23 cellular contexts compared by ENCODE assay signal in genomic region chr15:95439812-95440380, GRCh38.
A peak's percentile ranks its signal among the peaks of the same experiment; 100 is the strongest.
DNase-seq lines count a peak whose midpoint lies in the region; ATAC-seq and TF ChIP-seq lines count a peak whose summit lies in the region.
"Had no signal": no experiment of that assay in that cellular context is flagged by ENCODE, and none has a peak within 500 bp of the region (broad histone marks: within the 10 kb centered on the region; RNA-seq: fewer than 3 reads in every experiment).

No MANE protein-coding gene starts in this region.

- no peak overlapping the region for H3K9ac ChIP-seq in stomach smooth muscle (ENCODE audit: low read length in 2 of 2)
- H3K9ac ChIP-seq: SK-N-SH had no signal

- ATAC-seq in Right ventricle myocardium superior (ENCODE audit: poor library complexity): no peak
- ATAC-seq in lower lobe of right lung: no peak
- ATAC-seq in GM18873 (IDR thresholded peaks at IDR 0.05; ENCODE audit: low FRiP score, unreplicated experiment): no peak
- ATAC-seq: activated CD8-positive, alpha-beta memory T cell treated with anti-CD3 and anti-CD28 coated beads, Interleukin-2, amount 10 ng/mL, durations not matched to agents 7 days and 5 days; activated T-cell treated with anti-CD3 and anti-CD28 coated beads, Interleukin-2, amount 50 U/mL, for 72 hours had no signal

- intact Hi-C loops in Right ventricle myocardium superior (cut with DNase I): no loop called here
- intact Hi-C loops in lower lobe of right lung (cut with DNase I): no loop called here

- in situ Hi-C loops in astrocyte of the cerebellum (cut with HindIII; ENCODE audit: low sequenced_read_pairs): no loop called here

- H3K4me1 ChIP-seq in cardiac muscle cell (ENCODE audit: low read depth) (peaks cover 17% of the 10 kb centered on the region), lower lobe of right lung (peaks cover 6% of the 10 kb centered on the region), stomach smooth muscle (ENCODE audit: control insufficient read depth, insufficient read depth, low read length) (peaks cover 5% of the 10 kb centered on the region)

- TF ChIP-seq CTCF in cardiac muscle cell (IDR thresholded peaks at IDR 0.05; ENCODE audit: low read depth, low read length) (no peak), astrocyte of the cerebellum (IDR thresholded peaks at IDR 0.05; ENCODE audit: low read depth, low read length, missing control alignments) (no peak), lower lobe of right lung (IDR thresholded peaks at IDR 0.05) (no peak)

- DNase-seq in cardiac muscle cell (ENCODE audit: low read depth in 1 of 2, low spot score in 1 of 2) (peak in 1 of 2 donors; percentile 21), Right ventricle myocardium superior (no peak), astrocyte of the cerebellum (ENCODE audit: low read depth) (peak; percentile 3), lower lobe of right lung (no peak), SKM-1 (lab: John Stamatoyannopoulos, UW; ENCODE audit: unreplicated experiment) (no peak)
- no peak for DNase-seq in activated naive CD4-positive, alpha-beta T cell treated with anti-CD3 and anti-CD28 coated beads, Interleukin-2, amount 50 U/mL, for 16 hours
- DNase-seq: 8988T; activated CD4-positive, alpha-beta T cell treated with anti-CD3 and anti-CD28 coated beads, Interleukin-2, amount 10 ng/mL, durations not matched to agents 24 days and 14 days; activated CD8-positive, alpha-beta memory T cell treated with anti-CD3 and anti-CD28 coated beads, Interleukin-2, amount 10 ng/mL, durations not matched to agents 7 days and 5 days; activated naive CD4-positive, alpha-beta T cell treated with anti-CD3 and anti-CD28 coated beads, Interleukin-2, amount 10 ng/mL, durations not matched to agents 7 days and 5 days; activated T-cell treated with anti-CD3 and anti-CD28 coated beads, Interleukin-2, amount 50 U/mL, for 72 hours; aorta; CD4-positive, alpha-beta T cell; hypothalamus; NCI-H1105; NCI-H2029; NCI-H2227 treated with DMSO at 0.1 percent for 48 hours; NCI-H748 treated with DMSO at 0.1 percent for 48 hours; SK-N-SH had no signal

- H3K4me3 ChIP-seq in cardiac muscle cell (no peak overlapping the region), astrocyte of the cerebellum (ENCODE audit: low read depth, low read length) (no peak overlapping the region), lower lobe of right lung (no peak overlapping the region), stomach smooth muscle (ENCODE audit: low read length in 2 of 2) (no peak overlapping the region)

- no peaks in the 10 kb centered on the region for H3K9me3 ChIP-seq in cardiac muscle cell (ENCODE audit: low read depth)
- no peaks in the 10 kb centered on the region for H3K9me3 ChIP-seq in lower lobe of right lung
- H3K9me3 ChIP-seq in stomach smooth muscle (ENCODE audit: control insufficient read depth in 2 of 2, low read length in 2 of 2): no peaks in the 10 kb centered on the region
- H3K9me3 ChIP-seq: SK-N-SH had no signal

- H3K27me3 ChIP-seq in cardiac muscle cell: no peaks in the 10 kb centered on the region
- no peaks in the 10 kb centered on the region for H3K27me3 ChIP-seq in lower lobe of right lung (ENCODE audit: low read depth)
- no peaks in the 10 kb centered on the region for H3K27me3 ChIP-seq in stomach smooth muscle (ENCODE audit: control insufficient read depth in 1 of 2, insufficient read depth in 2 of 2, low read length in 2 of 2)

- H3K36me3 ChIP-seq in cardiac muscle cell (no peaks in the 10 kb centered on the region), lower lobe of right lung (no peaks in the 10 kb centered on the region), stomach smooth muscle (ENCODE audit: control insufficient read depth in 2 of 2, insufficient read depth in 2 of 2, low read length in 2 of 2) (no peaks in the 10 kb centered on the region)

- H3K27ac ChIP-seq in cardiac muscle cell (peak overlapping the region; percentile 35), lower lobe of right lung (peak overlapping the region; percentile 25), stomach smooth muscle (ENCODE audit: low read length) (peak overlapping the region; percentile 19)
- H3K27ac ChIP-seq: HL-60, RWPE1 had no signal
